ENCODE assay signal across 27 cellular contexts in genomic region chr13:76775031-76775740, GRCh38.
DNase-seq lines count a peak whose midpoint lies in the region; ATAC-seq, FAIRE-seq and TF ChIP-seq lines count a peak whose summit lies in the region.
"Had no signal": no experiment of that assay in that cellular context is flagged by ENCODE, and none has a peak within 500 bp of the region (broad histone marks: within the 10 kb centered on the region; RNA-seq: fewer than 3 reads in every experiment).

No MANE protein-coding gene starts in this region.

- no peak overlapping the region for H2BK120ac ChIP-seq in H1 (replicated peaks; ENCODE audit: low read depth, low read length)

- no peak overlapping the region for H3K4ac ChIP-seq in H1 (replicated peaks; ENCODE audit: insufficient read length, low read depth, low read length)

- FAIRE-seq in H1 (lab: Jason Lieb, UNC): no peak
- FAIRE-seq: GM12891, H54 had no signal

- TF ChIP-seq RAD21 in H1 (IDR thresholded peaks at IDR 0.05 in 1 of 2, conservative IDR thresholded peaks at IDR 0.05 in 1 of 2; ENCODE audit: low read depth in 2 of 2, low read length in 2 of 2): no peak

- H2BK12ac ChIP-seq in H1 (ENCODE audit: low read depth, low read length): no peak overlapping the region

- no peak overlapping the region for H3K9ac ChIP-seq in H1 (replicated peaks in 1 of 4; ENCODE audit: extremely low read depth in 1 of 4, low read depth in 3 of 4, low read length in 3 of 4)

- TF ChIP-seq POLR2A in H1 (IDR thresholded peaks at IDR 0.05; ENCODE audit: control extremely low read depth in 1 of 2, low read depth in 2 of 2, low read length in 2 of 2): no peak

- H3K27ac ChIP-seq in right atrium auricular region: no peak overlapping the region
- no peak overlapping the region for H3K27ac ChIP-seq in H1 (ENCODE audit: low read depth, low read length)
- no peak overlapping the region for H3K27ac ChIP-seq in left lung

- no peaks in the 10 kb centered on the region; the same call in 1 of the 2 replicates for H3K23me2 ChIP-seq in H1 (ENCODE audit: low read depth, low read length)

- H3K14ac ChIP-seq in H1 (ENCODE audit: insufficient read length): no peak overlapping the region

- H3K56ac ChIP-seq in H1 (replicated peaks; ENCODE audit: insufficient read length, low read depth, low read length): no peak overlapping the region

- WGBS in H1 (ENCODE audit: extremely low coverage in 1 of 2, insufficient coverage in 1 of 2, insufficient read length in 1 of 2, insufficient replicate concordance in 2 of 2, low coverage in 1 of 2, low lambda C conversion rate in 2 of 2, missing lambda C conversion rate in 1 of 2), 2 experiments: 87% methylated on average over 3 of the region's 3 CpGs; no CpG with 5 or more reads in 1 of the 2 experiments

- H3K4me2 ChIP-seq in H1 (ENCODE audit: insufficient read depth in 1 of 2, low read depth in 2 of 2, low read length in 2 of 2): no peak overlapping the region

- no peaks in the 10 kb centered on the region for H3K79me1 ChIP-seq in H1 (ENCODE audit: low read depth, low read length)

- intact Hi-C loops in Right ventricle myocardium superior (cut with DNase I) (no loop called here), left lung (cut with DNase I) (no loop called here)

- no peaks in the 10 kb centered on the region for H3K36me3 ChIP-seq in right atrium auricular region
- no peaks in the 10 kb centered on the region for H3K36me3 ChIP-seq in H1 (ENCODE audit: control insufficient read depth in 2 of 4, insufficient read depth in 4 of 4, low read length in 3 of 4)
- no peaks in the 10 kb centered on the region for H3K36me3 ChIP-seq in left lung
- H3K36me3 ChIP-seq: BE2C had no signal

- no peaks in the 10 kb centered on the region for H4K20me1 ChIP-seq in H1 (replicated peaks in 1 of 2; ENCODE audit: control insufficient read depth in 1 of 2, insufficient read depth in 2 of 2, low read length in 2 of 2)

- H3K9me3 ChIP-seq in right atrium auricular region (no peaks in the 10 kb centered on the region), H1 (ENCODE audit: insufficient read depth in 2 of 2, low read depth in 1 of 2, low read length in 1 of 2) (no peaks in the 10 kb centered on the region), left lung (no peaks in the 10 kb centered on the region)
- H3K9me3 ChIP-seq: BE2C had no signal

- ATAC-seq in Right ventricle myocardium superior (ENCODE audit: poor library complexity): peak; percentile 46
- ATAC-seq in left lung: peak; percentile 47
- ATAC-seq in HG03175 (IDR thresholded peaks at IDR 0.05; ENCODE audit: unreplicated experiment): no peak

- H2BK5ac ChIP-seq in H1 (ENCODE audit: low read depth, low read length): no peak overlapping the region

- peak overlapping the region; percentile 42; the same call in 1 of the 2 replicates for H2AFZ ChIP-seq in H1 (ENCODE audit: low read length)

- H2BK15ac ChIP-seq in H1 (ENCODE audit: low read length): no peak overlapping the region

- H3K18ac ChIP-seq in H1 (ENCODE audit: extremely low read depth, low read length): no peak overlapping the region

- CTCF ChIA-PET in H1 (lab: Charles Lee; ENCODE audit: partially characterized antibody): no interaction called here

- H4K91ac ChIP-seq in H1 (replicated peaks; ENCODE audit: insufficient read length, low read length): no peak overlapping the region

- DNase-seq in Right ventricle myocardium superior (no peak), right atrium auricular region (ENCODE audit: low spot score) (no peak), H1 (ENCODE audit: low read depth in 1 of 2, low spot score in 2 of 2) (no peak), left lung (no peak), NCI-H2081 treated with DMSO at 0.1 percent for 48 hours (lab: John Stamatoyannopoulos, UW) (no peak), NCI-H187 (lab: John Stamatoyannopoulos, UW) (no peak)
- DNase-seq: 8988T; ACHN; BE2C; CD8-positive, alpha-beta memory T cell; DMS 273 treated with DMSO at 0.1 percent for 48 hours; DMS79; EL; GF-D8; Karpas-422; MV-4-11; NCI-H1105; NCI-H1436 treated with DMSO at 0.1 percent for 48 hours; NCI-H2029; NCI-H2227 treated with DMSO at 0.1 percent for 48 hours; NCI-H510A; NCI-H69; RPMI8226; SHP77 treated with DMSO at 0.1 percent for 48 hours had no signal

- no peak overlapping the region for H2BK20ac ChIP-seq in H1 (ENCODE audit: low read length)

- no peaks in the 10 kb centered on the region for H3K79me2 ChIP-seq in H1 (ENCODE audit: control insufficient read depth in 1 of 2, insufficient read depth in 2 of 2, low read length in 2 of 2)

- H3K23ac ChIP-seq in H1 (ENCODE audit: insufficient read length): no peak overlapping the region

- TF ChIP-seq CTCF in right atrium auricular region (IDR thresholded peaks at IDR 0.05) (no peak), H1 (IDR thresholded peaks at IDR 0.05; ENCODE audit: control extremely low read depth in 1 of 3, insufficient read depth in 1 of 3, low read depth in 1 of 3, low read length in 3 of 3) (no peak), left lung (IDR thresholded peaks at IDR 0.05) (no peak)

- no peak overlapping the region for H4K5ac ChIP-seq in H1 (ENCODE audit: insufficient read length, low read depth, low read length)

- no peaks in the 10 kb centered on the region for H3K27me3 ChIP-seq in right atrium auricular region
- no peaks in the 10 kb centered on the region for H3K27me3 ChIP-seq in H1 (replicated peaks in 1 of 4; ENCODE audit: control insufficient read depth in 3 of 4, extremely low read depth in 1 of 4, insufficient read depth in 3 of 4, low read length in 3 of 4)
- no peaks in the 10 kb centered on the region for H3K27me3 ChIP-seq in left lung
- H3K27me3 ChIP-seq: BE2C had no signal

- no peak for TF ChIP-seq EP300 in H1 (IDR thresholded peaks at IDR 0.05; ENCODE audit: borderline replicate concordance in 1 of 2, low read depth in 2 of 2, low read length in 2 of 2)

- H2AK5ac ChIP-seq in H1 (ENCODE audit: low read depth, low read length): no peak overlapping the region

- H3K4me3 ChIP-seq in right atrium auricular region (no peak overlapping the region), H1 (ENCODE audit: extremely low read depth in 1 of 4, insufficient read depth in 2 of 4, low read depth in 3 of 4, low read length in 4 of 4) (no peak overlapping the region), left lung (no peak overlapping the region)

- H4K8ac ChIP-seq in H1 (ENCODE audit: extremely low read depth, insufficient read depth, low read length): no peak overlapping the region

- POLR2A ChIA-PET in H1 (lab: Charles Lee; ENCODE audit: partially characterized antibody): no interaction called here

- H3K4me1 ChIP-seq in right atrium auricular region (no peaks in the 10 kb centered on the region), H1 (replicated peaks in 1 of 4; ENCODE audit: control insufficient read depth in 3 of 4, insufficient read depth in 4 of 4, low read length in 3 of 4) (no peaks in the 10 kb centered on the region), left lung (peaks cover 0 to 3% of the 10 kb centered on the region in 2 donors)
- H3K4me1 ChIP-seq: BE2C had no signal

TF ChIP-seq in H1, 55 proteins besides CTCF, POLR2A, EP300 and RAD21:
- no peak for TF ChIP-seq JUN (IDR thresholded peaks at IDR 0.05; ENCODE audit: low read depth, low read length)
- TF ChIP-seq BACH1 (IDR thresholded peaks at IDR 0.05; ENCODE audit: low read length): no peak
- no peak for TF ChIP-seq CBX8 (IDR thresholded peaks at IDR 0.05; ENCODE audit: borderline replicate concordance, low read depth, low read length)
- TF ChIP-seq TEAD4 (IDR thresholded peaks at IDR 0.05; ENCODE audit: low read depth, low read length): no peak
- TF ChIP-seq JUND (IDR thresholded peaks at IDR 0.05; ENCODE audit: low read length): no peak
- TF ChIP-seq NANOG (IDR thresholded peaks at IDR 0.05; ENCODE audit: insufficient read depth, low read depth, low read length, poor library complexity, severe bottlenecking): no peak
- TF ChIP-seq SIN3A (conservative IDR thresholded peaks at IDR 0.05 in 1 of 2, IDR thresholded peaks at IDR 0.05 in 1 of 2; ENCODE audit: low read depth in 1 of 2, low read length in 2 of 2): no peak
